8 cellular contexts compared by ENCODE assay signal in the genomic region with DNA sequence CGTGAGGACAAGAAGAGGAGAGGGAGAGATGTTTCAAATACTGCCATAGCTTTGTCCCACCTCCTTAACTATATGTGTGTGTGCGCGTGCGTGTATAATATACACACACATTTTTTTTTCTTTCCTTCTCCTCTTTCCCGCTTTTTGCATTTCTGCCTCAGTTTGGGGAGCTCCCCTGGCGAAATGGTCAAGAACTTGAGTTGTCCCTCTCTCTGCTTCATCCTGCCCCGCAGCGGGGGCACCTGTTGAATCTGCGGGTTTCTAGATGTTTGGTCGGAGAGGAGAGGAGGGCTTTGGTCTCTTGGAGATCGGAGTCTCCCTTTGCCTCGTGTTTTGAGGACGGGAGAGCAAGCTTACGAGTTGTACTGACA. TPM values are rescaled to one million over a fixed set of nuclear protein-coding genes. Genes with fewer than 3 reads are reported as not detected.
DNase-seq lines count a peak whose midpoint lies in the region; ATAC-seq and TF ChIP-seq lines count a peak whose summit lies in the region.

No MANE protein-coding gene starts in this region.

- DNase-seq in A172 (ENCODE audit: low spot score), result peak; percentile 44
- peak; percentile 47 for DNase-seq in GM10266 (ENCODE audit: extremely low spot score)
- peak; percentile 46 to 79 for DNase-seq in NCI-H2081 (lab: John Stamatoyannopoulos, UW)
- no peak for DNase-seq in left cardiac atrium
- no peak for DNase-seq in psoas muscle
- no peak for DNase-seq in islet precursor cell

- no peaks in the 10 kb centered on the region for H3K4me1 ChIP-seq in psoas muscle

- no peaks in the 10 kb centered on the region for H3K27me3 ChIP-seq in psoas muscle (ENCODE audit: insufficient read depth in 3 of 3, low read length in 2 of 3)

- H3K9me3 Mint-ChIP-seq in activated T-helper 17 cell treated with anti-CD3 and anti-CD28 coated beads, Interleukin-2, amount 50 U/mL, for 72 hours, result peaks cover 20% of the 10 kb centered on the region

- H3K36me3 ChIP-seq in psoas muscle (ENCODE audit: insufficient read depth in 1 of 2, low read depth in 1 of 2), result peaks cover 5 to 34% of the 10 kb centered on the region in 2 donors

- H3K4me3 Mint-ChIP-seq in activated T-helper 17 cell treated with anti-CD3 and anti-CD28 coated beads, Interleukin-2, amount 50 U/mL, for 72 hours, result peak overlapping the region; percentile 84

- ATAC-seq in HG02840 (IDR thresholded peaks at IDR 0.05; ENCODE audit: low FRiP score, unreplicated experiment) (peak; percentile 5), left cardiac atrium (peak; percentile 20 to 65), psoas muscle (peak; percentile 12 to 40 (median 27))
- ATAC-seq in activated T-helper 17 cell treated with anti-CD3 and anti-CD28 coated beads, Interleukin-2, amount 50 U/mL, for 72 hours (replicated peaks), result no peak

- H3K36me3 Mint-ChIP-seq in activated T-helper 17 cell treated with anti-CD3 and anti-CD28 coated beads, Interleukin-2, amount 50 U/mL, for 72 hours (ENCODE audit: low read depth), result peaks cover 32% of the 10 kb centered on the region

- no peaks in the 10 kb centered on the region for H3K4me1 Mint-ChIP-seq in activated T-helper 17 cell treated with anti-CD3 and anti-CD28 coated beads, Interleukin-2, amount 50 U/mL, for 72 hours

- H3K27ac Mint-ChIP-seq in activated T-helper 17 cell treated with anti-CD3 and anti-CD28 coated beads, Interleukin-2, amount 50 U/mL, for 72 hours, result no peak overlapping the region

- intact Hi-C loops in left cardiac atrium (cut with DNase I) (no loop called here), psoas muscle (cut with DNase I) (loop anchor here in 1 of 2 donors (10.0 kb wide), 1 partner anchor 170 kb away; no protein-coding TSS in a partner anchor)

- H3K4me3 ChIP-seq in psoas muscle, result peak overlapping the region; percentile 99

- H3K27me3 Mint-ChIP-seq in activated T-helper 17 cell treated with anti-CD3 and anti-CD28 coated beads, Interleukin-2, amount 50 U/mL, for 72 hours, result peaks cover 13% of the 10 kb centered on the region

- 0 to 1% (median 1%) methylated on average over 13 to 14 of the region's 14 CpGs for WGBS in psoas muscle, 3 donors

- no peaks in the 10 kb centered on the region for H3K9me3 ChIP-seq in psoas muscle

- no peak for TF ChIP-seq CTCF in GM10266 (IDR thresholded peaks at IDR 0.05; ENCODE audit: control insufficient read depth, insufficient read depth, low read depth, missing control alignments)
- TF ChIP-seq CTCF in psoas muscle (IDR thresholded peaks at IDR 0.05), result no peak

- H3K27ac ChIP-seq in psoas muscle, result peak overlapping the region; percentile 90

RNA-seq across cellular contexts. Expression of gene SCCPDH, which starts 0.5 kb away (rescaled TPM):
- total RNA-seq in A172 (2014; rRNA removed; shearing (Covaris generic)), result 102 and 118 TPM in 2 replicates
- 10 to 100 TPM in 1 of 2 donors, 1 to 10 TPM in 1; 8.9 to 23.9 TPM for total RNA-seq in activated T-helper 17 cell treated with anti-CD3 and anti-CD28 coated beads, Interleukin-2, amount 50 U/mL, for 72 hours
- total RNA-seq in left cardiac atrium, result 10 to 100 TPM; 26.8 to 30.9 TPM
- total RNA-seq in psoas muscle, result 10 to 100 TPM; 22.6 to 41.8 (median 38.5) TPM
- 10 to 100 TPM; 28.3 to 50.8 (median 44.3) TPM for polyA plus RNA-seq in psoas muscle

Comparison
In these comparisons a context has a peak if more than half of its experiments do, and no peak if none do; other contexts are left out.
1. DNase-seq: peak in A172 (single experiment), GM10266 (single experiment) and NCI-H2081 (2 of 2); none in left cardiac atrium (single experiment), psoas muscle (0 of 2) and islet precursor cell (single experiment).